Comparison of ENCODE assay signal across 23 cellular contexts in genomic region chrX:148854351-148854750, GRCh38.
DNase-seq lines count a peak whose midpoint lies in the region; TF ChIP-seq lines count a peak whose summit lies in the region.
"Had no signal": no experiment of that assay in that cellular context is flagged by ENCODE, and none has a peak within 500 bp of the region (broad histone marks: within the 10 kb centered on the region; RNA-seq: fewer than 3 reads in every experiment).

No MANE protein-coding gene starts in this region.

- H3K4me1 Mint-ChIP-seq in MCF 10A (ENCODE audit: insufficient read depth, unreplicated experiment), result no peaks in the 10 kb centered on the region
- H3K4me1 Mint-ChIP-seq: activated naive CD8-positive, alpha-beta T cell treated with anti-CD3 and anti-CD28 coated beads, Interleukin-2, amount 10 ng/mL, durations not matched to agents 7 days and 5 days; stimulated activated naive B cell treated with anti-CD40 and anti-IgM and Interleukin-4, amounts not matched to agents 10 μg/mL and 1 μg/mL and 100 μg/mL, for 72 hours had no signal

- CTCF ChIA-PET in MCF 10A (lab: Yijun Ruan, JAX), result interaction anchor here (0.7 kb wide), 1 partner anchor 23 kb away, joined by 3 read pairs; no protein-coding TSS in a partner anchor

- no peak overlapping the region for H2AFZ ChIP-seq in fibroblast of lung (ENCODE audit: low read length)
- H2AFZ ChIP-seq: hepatocyte had no signal

- H3K27ac Mint-ChIP-seq in MCF 10A (ENCODE audit: low read depth, unreplicated experiment), result no peak overlapping the region
- H3K27ac Mint-ChIP-seq: activated naive CD8-positive, alpha-beta T cell treated with anti-CD3 and anti-CD28 coated beads, Interleukin-2, amount 10 ng/mL, durations not matched to agents 7 days and 5 days; activated T-helper 2 cell treated with anti-CD3 and anti-CD28 coated beads, Interferon-gamma antibody, Interleukin-2, Interleukin-4, amounts not matched to agents 10 μg/mL and 5 μg/mL and 100 μg/mL, durations not matched to agents 14 hours and 24 hours and 36 hours; H9; stimulated activated naive B cell treated with anti-CD40 and anti-IgM and Interleukin-4, amounts not matched to agents 10 μg/mL and 1 μg/mL and 100 μg/mL, for 72 hours had no signal

- H3K27ac ChIP-seq in breast epithelium (no peak overlapping the region), fibroblast of lung (ENCODE audit: insufficient read depth, low read length) (no peak overlapping the region)
- H3K27ac ChIP-seq: hepatocyte, neutrophil, testis, uterus had no signal

- H4K20me1 ChIP-seq in fibroblast of lung (ENCODE audit: control insufficient read depth, extremely low read depth, insufficient read depth, low read length), result no peaks in the 10 kb centered on the region

- TF ChIP-seq CTCF in MCF 10A (IDR thresholded peaks at IDR 0.05; ENCODE audit: unreplicated experiment), result no peak
- TF ChIP-seq CTCF in breast epithelium (IDR thresholded peaks at IDR 0.05), result no peak
- TF ChIP-seq CTCF in fibroblast of lung (conservative IDR thresholded peaks at IDR 0.05 in 1 of 2, IDR thresholded peaks at IDR 0.05 in 1 of 2; ENCODE audit: low read depth in 1 of 2, low read length in 2 of 2), result no peak

- no peaks in the 10 kb centered on the region for H3K36me3 ChIP-seq in breast epithelium
- no peaks in the 10 kb centered on the region for H3K36me3 ChIP-seq in adipocyte (ENCODE audit: control insufficient read depth, insufficient read depth, low read length, severe bottlenecking)
- no peaks in the 10 kb centered on the region for H3K36me3 ChIP-seq in fibroblast of lung (ENCODE audit: control insufficient read depth, insufficient read depth, low read length)
- H3K36me3 ChIP-seq: MG63, neutrophil, uterus had no signal

- intact Hi-C loops in MCF 10A (cut with micrococcal nuclease) (no loop called here), breast epithelium (cut with DNase I; ENCODE audit: low total_unique reads) (no loop called here)

- H3K27me3 ChIP-seq in breast epithelium, result no peaks in the 10 kb centered on the region
- H3K27me3 ChIP-seq in adipocyte (replicated peaks; ENCODE audit: control insufficient read depth, insufficient read depth, low read length), result no peaks in the 10 kb centered on the region
- no peaks in the 10 kb centered on the region for H3K27me3 ChIP-seq in fibroblast of lung (ENCODE audit: control insufficient read depth, insufficient read depth, low read length)
- H3K27me3 ChIP-seq: hepatocyte, MG63, neutrophil, testis had no signal

- H3K36me3 Mint-ChIP-seq in MCF 10A (ENCODE audit: insufficient read depth, unreplicated experiment), result no peaks in the 10 kb centered on the region
- H3K36me3 Mint-ChIP-seq: activated naive CD8-positive, alpha-beta T cell treated with anti-CD3 and anti-CD28 coated beads, Interleukin-2, amount 10 ng/mL, durations not matched to agents 7 days and 5 days; stimulated activated naive B cell treated with anti-CD40 and anti-IgM and Interleukin-4, amounts not matched to agents 10 μg/mL and 1 μg/mL and 100 μg/mL, for 72 hours had no signal

- H3K9me3 ChIP-seq in breast epithelium (no peaks in the 10 kb centered on the region), adipocyte (ENCODE audit: control insufficient read depth, low read length) (no peaks in the 10 kb centered on the region), fibroblast of lung (ENCODE audit: control insufficient read depth, insufficient read depth, low read depth, low read length) (no peaks in the 10 kb centered on the region)
- H3K9me3 ChIP-seq: MG63, neutrophil, testis, uterus had no signal

- no peaks in the 10 kb centered on the region for H3K9me3 Mint-ChIP-seq in MCF 10A (ENCODE audit: unreplicated experiment)
- H3K9me3 Mint-ChIP-seq: activated naive CD8-positive, alpha-beta T cell treated with anti-CD3 and anti-CD28 coated beads, Interleukin-2, amount 10 ng/mL, durations not matched to agents 7 days and 5 days; activated T-helper 2 cell treated with anti-CD3 and anti-CD28 coated beads, Interferon-gamma antibody, Interleukin-2, Interleukin-4, amounts not matched to agents 10 μg/mL and 5 μg/mL and 100 μg/mL, durations not matched to agents 14 hours and 24 hours and 36 hours; stimulated activated naive B cell treated with anti-CD40 and anti-IgM and Interleukin-4, amounts not matched to agents 10 μg/mL and 1 μg/mL and 100 μg/mL, for 72 hours had no signal

- no TSS peak for BruUV-seq in MCF 10A (replicated peaks; lab: Mats Ljungman, UMichigan)

- no peaks in the 10 kb centered on the region for H3K27me3 Mint-ChIP-seq in MCF 10A (ENCODE audit: insufficient read depth, unreplicated experiment)
- H3K27me3 Mint-ChIP-seq: activated naive CD8-positive, alpha-beta T cell treated with anti-CD3 and anti-CD28 coated beads, Interleukin-2, amount 10 ng/mL, durations not matched to agents 7 days and 5 days; stimulated activated naive B cell treated with anti-CD40 and anti-IgM and Interleukin-4, amounts not matched to agents 10 μg/mL and 1 μg/mL and 100 μg/mL, for 72 hours had no signal

- H3K4me1 ChIP-seq in breast epithelium, result no peaks in the 10 kb centered on the region
- no peaks in the 10 kb centered on the region for H3K4me1 ChIP-seq in adipocyte (ENCODE audit: control insufficient read depth, insufficient read depth, low read length)
- H3K4me1 ChIP-seq in fibroblast of lung (ENCODE audit: control insufficient read depth, extremely low read depth, insufficient read depth, low read length), result no peaks in the 10 kb centered on the region
- H3K4me1 ChIP-seq: testis, uterus had no signal

- DNase-seq in MCF 10A (ENCODE audit: unreplicated experiment) (peak; percentile 54), breast epithelium (ENCODE audit: low spot score in 2 of 2) (no peak), adipocyte (ENCODE audit: low read depth) (peak; percentile 2), fibroblast of lung (ENCODE audit: low read depth in 2 of 2) (peak; percentile 23 to 36), dermis blood vessel endothelial cell (no peak), cerebellum (ENCODE audit: low spot score) (no peak), KG1 (lab: John Stamatoyannopoulos, UW) (no peak)
- no peak for DNase-seq in stimulated activated CD4-positive, alpha-beta T cell treated with anti-CD3 and anti-CD28 coated beads, Interleukin-1b, Interleukin-23, amount 100 ng/mL, for 48 hours
- DNase-seq: activated CD4-positive, alpha-beta T cell treated with anti-CD3 and anti-CD28 coated beads, Interleukin-2, amount 50 U/mL, for 1 hour; activated CD8-positive, alpha-beta memory T cell treated with anti-CD3 and anti-CD28 coated beads, Interleukin-2, amount 50 U/mL, for 4 hours; activated naive CD8-positive, alpha-beta T cell treated with anti-CD3 and anti-CD28 coated beads, Interleukin-2, amount 10 ng/mL, durations not matched to agents 7 days and 5 days; C1 segment of cervical spinal cord; H9; MG63; NCI-H2227 treated with DMSO at 0.1 percent for 48 hours; small intestine; stimulated activated CD4-positive, alpha-beta T cell treated with anti-CD3 and anti-CD28 coated beads, Interleukin-2, amount 100 ng/mL, for 48 hours; stimulated activated naive B cell treated with anti-CD40 and anti-IgM and Interleukin-4, amounts not matched to agents 10 μg/mL and 1 μg/mL and 100 μg/mL, for 72 hours; testis; uterus had no signal

- POLR2A ChIA-PET in MCF 10A (lab: Yijun Ruan, JAX), result no interaction called here

- H3K4me3 ChIP-seq in breast epithelium (no peak overlapping the region), adipocyte (ENCODE audit: low read length) (no peak overlapping the region), fibroblast of lung (replicated peaks in 1 of 4; ENCODE audit: control extremely low read depth in 1 of 4, insufficient read depth in 1 of 4, low read depth in 3 of 4, low read length in 4 of 4) (no peak overlapping the region)
- H3K4me3 ChIP-seq: hepatocyte, MG63, testis, uterus had no signal

- H3K9ac ChIP-seq in adipocyte (ENCODE audit: low read length) (no peak overlapping the region), fibroblast of lung (ENCODE audit: insufficient read depth, low read length) (no peak overlapping the region)

- H3K79me2 ChIP-seq in fibroblast of lung (ENCODE audit: control insufficient read depth, insufficient read depth, low read length), result no peaks in the 10 kb centered on the region
- H3K79me2 ChIP-seq: hepatocyte had no signal

- H3K4me2 ChIP-seq in fibroblast of lung (ENCODE audit: extremely low read depth, insufficient read depth, low read length), result no peak overlapping the region
- H3K4me2 ChIP-seq: hepatocyte had no signal

- H3K4me3 Mint-ChIP-seq in MCF 10A (ENCODE audit: unreplicated experiment), result no peak overlapping the region
- H3K4me3 Mint-ChIP-seq: activated naive CD8-positive, alpha-beta T cell treated with anti-CD3 and anti-CD28 coated beads, Interleukin-2, amount 10 ng/mL, durations not matched to agents 7 days and 5 days; H9; stimulated activated naive B cell treated with anti-CD40 and anti-IgM and Interleukin-4, amounts not matched to agents 10 μg/mL and 1 μg/mL and 100 μg/mL, for 72 hours had no signal

- TF ChIP-seq POLR2A in breast epithelium (IDR thresholded peaks at IDR 0.05), result no peak

Comparison
In these comparisons a context has a peak if more than half of its experiments do, and no peak if none do; other contexts are left out.
1. DNase-seq: peak in MCF 10A (single experiment), adipocyte (single experiment) and fibroblast of lung (2 of 2); none in breast epithelium (0 of 2), dermis blood vessel endothelial cell (single experiment), cerebellum (single experiment), stimulated activated CD4-positive, alpha-beta T cell treated with anti-CD3 and anti-CD28 coated beads, Interleukin-1b, Interleukin-23, amount 100 ng/mL, for 48 hours (single experiment) and KG1 (single experiment).